In the genomic region with DNA sequence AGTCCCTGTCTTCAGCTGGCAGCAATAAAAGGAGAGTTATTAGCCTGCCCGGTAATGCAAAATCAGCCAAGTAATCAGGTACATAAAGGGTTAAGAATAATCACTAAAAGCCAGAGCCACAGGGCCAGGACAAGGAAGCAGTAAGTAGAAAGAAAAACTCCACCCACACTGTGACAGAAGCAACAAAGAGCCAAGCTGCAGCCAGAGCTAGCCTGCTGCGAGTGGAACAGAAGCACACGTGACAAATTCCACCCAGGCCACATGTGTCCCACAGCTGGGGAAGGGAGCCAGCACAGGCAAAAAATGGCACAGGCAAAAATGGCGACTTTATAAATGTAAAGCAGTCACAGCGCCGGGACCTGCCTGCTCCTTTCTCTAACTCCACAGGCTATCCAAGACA, we compare ENCODE assay signal across 14 cellular contexts. TPM values are rescaled to one million over a fixed set of nuclear protein-coding genes. Genes with fewer than 3 reads are reported as not detected.
"Had no signal": no experiment of that assay in that cellular context is flagged by ENCODE, and none has a peak within 500 bp of the region (broad histone marks: within the 10 kb centered on the region; RNA-seq: fewer than 3 reads in every experiment).

No MANE protein-coding gene starts in this region.

RNA-seq across cellular contexts. Expression of gene BPY2, which starts 39.3 kb away (rescaled TPM):
- total RNA-seq: activated B cell treated with CpG ODN at 0.5 μM for 24 hours; activated CD4-positive, alpha-beta memory T cell treated with anti-CD3 and anti-CD28 coated beads for 36 hours; activated CD4-positive, alpha-beta memory T cell treated with anti-CD3 and anti-CD28 coated beads, Interleukin-2, amount 10 ng/mL, durations not matched to agents 7 days and 5 days; activated CD4-positive, alpha-beta T cell treated with anti-CD3 and anti-CD28 coated beads for 36 hours; activated CD4-positive, alpha-beta T cell treated with anti-CD3 and anti-CD28 coated beads, Interleukin-2, amount 10 ng/mL, durations not matched to agents 24 days and 14 days; activated CD4-positive, alpha-beta T cell treated with anti-CD3 and anti-CD28 coated beads, Interleukin-2, amount 10 ng/mL, durations not matched to agents 7 days and 5 days; activated CD8-positive, alpha-beta memory T cell treated with anti-CD3 and anti-CD28 coated beads for 36 hours; activated CD8-positive, alpha-beta memory T cell treated with anti-CD3 and anti-CD28 coated beads, Interleukin-2, amount 10 ng/mL, durations not matched to agents 7 days and 5 days; activated CD8-positive, alpha-beta T cell treated with anti-CD3 and anti-CD28 coated beads for 36 hours; activated CD8-positive, alpha-beta T cell treated with anti-CD3 and anti-CD28 coated beads, Interleukin-2, amount 10 ng/mL, durations not matched to agents 7 days and 5 days; T-helper 1 cell treated with Interleukin-12 subunit alpha and Interleukin-12 subunit beta and Interleukin-4 antibody, amounts not matched to agents 30 ng/mL and 1 ng/mL, for 36 hours; T-helper 17 cell; T-helper 2 cell treated with Interferon-gamma antibody and Interleukin-4, amounts not matched to agents 100 ng/mL and 5 ng/mL, for 36 hours; WTC11 had no signal
